19 cellular contexts compared by ENCODE assay signal in the genomic region with DNA sequence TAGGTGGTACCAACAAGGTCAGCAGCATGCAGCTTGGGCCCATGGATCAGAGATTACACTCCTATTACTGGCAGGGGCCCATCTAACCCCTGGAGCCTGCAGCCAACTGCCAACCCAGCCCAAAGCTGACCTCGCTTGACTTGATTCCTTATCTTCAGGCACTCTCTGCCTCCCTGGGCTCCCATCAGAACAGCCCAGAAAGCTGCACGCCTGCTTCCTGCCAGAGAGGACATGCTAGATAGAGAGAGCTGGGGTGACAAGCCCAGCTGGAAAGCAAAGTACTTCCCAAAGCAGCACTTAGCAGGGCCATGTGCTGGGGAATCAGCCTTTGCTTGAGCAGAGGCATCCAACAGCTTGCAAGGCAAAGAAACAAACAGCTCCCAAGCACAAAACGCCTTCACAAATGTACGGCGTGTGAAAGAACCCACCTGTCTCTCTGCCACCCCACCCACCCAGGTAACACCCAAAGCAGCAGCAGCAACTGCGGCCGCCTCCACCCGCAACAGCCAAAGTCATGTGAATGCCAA.
DNase-seq lines count a peak whose midpoint lies in the region; ATAC-seq, FAIRE-seq and TF ChIP-seq lines count a peak whose summit lies in the region.
"Had no signal": no experiment of that assay in that cellular context is flagged by ENCODE, and none has a peak within 500 bp of the region (broad histone marks: within the 10 kb centered on the region; RNA-seq: fewer than 3 reads in every experiment).

No MANE protein-coding gene starts in this region.

- H3K4me1 ChIP-seq in right atrium auricular region (peaks cover 0 to 8% of the 10 kb centered on the region in 2 donors), GM12878 (ENCODE audit: control insufficient read depth, insufficient read depth, low read length) (no peaks in the 10 kb centered on the region), hepatocyte (ENCODE audit: insufficient read depth) (no peaks in the 10 kb centered on the region)
- H3K4me1 ChIP-seq: Caco-2, foreskin keratinocyte, upper lobe of left lung had no signal

- H3K9me3 ChIP-seq in right atrium auricular region (no peaks in the 10 kb centered on the region), GM12878 (replicated peaks; ENCODE audit: control insufficient read depth, insufficient read depth, low read length) (no peaks in the 10 kb centered on the region), hepatocyte (ENCODE audit: low read depth) (no peaks in the 10 kb centered on the region)
- H3K9me3 ChIP-seq: Caco-2, upper lobe of left lung had no signal

- H2AFZ ChIP-seq in GM12878 (ENCODE audit: control insufficient read depth, low read depth, low read length) (no peak overlapping the region), hepatocyte (no peak overlapping the region)

- H3K27ac ChIP-seq in right atrium auricular region = no peak overlapping the region
- no peak overlapping the region for H3K27ac ChIP-seq in GM12878 (ENCODE audit: control insufficient read depth, insufficient read depth)
- H3K27ac ChIP-seq in hepatocyte = no peak overlapping the region
- H3K27ac ChIP-seq: foreskin keratinocyte, upper lobe of left lung had no signal

- H3K4me3 ChIP-seq in right atrium auricular region = no peak overlapping the region
- H3K4me3 ChIP-seq in GM12878 = no peak overlapping the region
- H3K4me3 ChIP-seq in hepatocyte = no peak overlapping the region
- H3K4me3 ChIP-seq: upper lobe of left lung had no signal

- no peak for TF ChIP-seq POLR2A in GM12878 (IDR thresholded peaks at IDR 0.05; ENCODE audit: low read depth, low read length)

- 55% methylated on average over 8 of the region's 8 CpGs for WGBS in GM12878 (ENCODE audit: insufficient coverage, insufficient replicate concordance, low lambda C conversion rate, missing lambda C conversion rate)
- 77% methylated on average over 8 of the region's 8 CpGs for WGBS in hepatocyte (ENCODE audit: low lambda C conversion rate, missing lambda C conversion rate)

- no peak overlapping the region for H3K9ac ChIP-seq in GM12878 (ENCODE audit: control insufficient read depth, insufficient read depth, low read length)

- DNase-seq in Right ventricle myocardium superior (peak; percentile 73), right atrium auricular region (ENCODE audit: low spot score) (no peak), GM12878 (ENCODE audit: low read depth, low spot score) (no peak), left lobe of liver (ENCODE audit: low spot score) (no peak), NCI-H446 (lab: John Stamatoyannopoulos, UW) (no peak), hepatocyte (ENCODE audit: low spot score) (no peak), superior temporal gyrus (ENCODE audit: extremely low spot score) (no peak)
- DNase-seq: activated B cell treated with CpG ODN at 0.5 μM for 24 hours; activated CD4-positive, alpha-beta T cell treated with anti-CD3 and anti-CD28 coated beads, Interleukin-2, amount 50 U/mL, for 48 hours; amniotic stem cell; Caco-2; foreskin keratinocyte; naive thymus-derived CD4-positive, alpha-beta T cell; NCI-H1436; NCI-H526; stimulated activated naive CD8-positive, alpha-beta T cell treated with anti-CD3 and anti-CD28 coated beads, Interleukin-15, Interleukin-2, amounts not matched to agents 100 U/mL and 50 U/mL, for 24 hours; T-helper 1 cell; upper lobe of left lung had no signal

- intact Hi-C loops in Right ventricle myocardium superior (cut with DNase I) (no loop called here), GM12878 (cut with micrococcal nuclease; ENCODE audit: unreplicated experiment) (no loop called here)

- no peaks in the 10 kb centered on the region for H3K9me2 ChIP-seq in hepatocyte (replicated peaks; ENCODE audit: insufficient read depth)

- in situ Hi-C loops in GM12878 (cut with MboI) = no loop called here

- H3K36me3 ChIP-seq in right atrium auricular region (no peaks in the 10 kb centered on the region), GM12878 (ENCODE audit: control insufficient read depth in 2 of 2, insufficient read depth in 2 of 2, low read length in 1 of 2) (no peaks in the 10 kb centered on the region), hepatocyte (replicated peaks; ENCODE audit: insufficient read depth, low read depth) (no peaks in the 10 kb centered on the region)
- H3K36me3 ChIP-seq: upper lobe of left lung had no signal

- TF ChIP-seq EP300 in GM12878 (IDR thresholded peaks at IDR 0.05; ENCODE audit: borderline replicate concordance in 1 of 2, control insufficient read depth in 1 of 2, low read depth in 2 of 2, low read length in 2 of 2) = no peak

- H3K79me2 ChIP-seq in GM12878 (ENCODE audit: control insufficient read depth, insufficient read depth, low read length) (no peaks in the 10 kb centered on the region), hepatocyte (no peaks in the 10 kb centered on the region)

- SMC1A ChIA-PET in GM12878 (lab: Charles Lee; ENCODE audit: uncharacterized antibody, unreplicated experiment) = no interaction called here

- RAD21 ChIA-PET in GM12878 (lab: Charles Lee; ENCODE audit: unreplicated experiment) = no interaction called here

- BruUV-seq in GM12878 (replicated peaks; lab: Mats Ljungman, UMichigan) = no TSS peak

- POLR2A ChIA-PET in GM12878 (lab: Charles Lee) = interaction anchor here (0.5 kb wide), 1 partner anchor 53 kb away, joined by 3 read pairs; no protein-coding TSS in a partner anchor

- ATAC-seq in Right ventricle myocardium superior (ENCODE audit: poor library complexity) (peak; percentile 98), GM12878 (no peak), left lobe of liver (peak; percentile 69), GM21723 (IDR thresholded peaks at IDR 0.05; ENCODE audit: unreplicated experiment) (no peak)
- ATAC-seq: foreskin keratinocyte; naive thymus-derived CD4-positive, alpha-beta T cell; stimulated activated naive CD8-positive, alpha-beta T cell treated with anti-CD3 and anti-CD28 coated beads, Interleukin-15, Interleukin-2, amounts not matched to agents 100 U/mL and 50 U/mL, for 24 hours had no signal

- H4K20me1 ChIP-seq in GM12878 (ENCODE audit: control insufficient read depth, insufficient read depth) (no peaks in the 10 kb centered on the region), hepatocyte (ENCODE audit: insufficient read depth, poor library complexity, severe bottlenecking) (no peaks in the 10 kb centered on the region)

- CTCF ChIA-PET in GM12878 (lab: Yijun Ruan, JAX) = interaction anchor here (0.8 kb wide), 1 partner anchor 13 kb away, joined by 3 read pairs; no protein-coding TSS in a partner anchor

- peak; percentile 18 for FAIRE-seq in GM12878 (lab: Jason Lieb, UNC)

- TF ChIP-seq CTCF in right atrium auricular region (IDR thresholded peaks at IDR 0.05) = no peak
- no peak for TF ChIP-seq CTCF in GM12878 (IDR thresholded peaks at IDR 0.05 in 2 of 3, conservative IDR thresholded peaks at IDR 0.05 in 1 of 3; ENCODE audit: control insufficient read depth in 2 of 3, extremely low read depth in 1 of 3, insufficient read depth in 1 of 3, low read depth in 3 of 3, low read length in 3 of 3)
- no peak for TF ChIP-seq CTCF in hepatocyte (IDR thresholded peaks at IDR 0.05; ENCODE audit: poor library complexity)

- no peak overlapping the region for H3K4me2 ChIP-seq in GM12878 (ENCODE audit: control insufficient read depth, insufficient read depth)
- H3K4me2 ChIP-seq in hepatocyte = no peak overlapping the region

- no peak for TF ChIP-seq RAD21 in GM12878 (IDR thresholded peaks at IDR 0.05; ENCODE audit: insufficient read depth, low read depth, low read length)

- no peaks in the 10 kb centered on the region for H3K27me3 ChIP-seq in right atrium auricular region
- no peaks in the 10 kb centered on the region for H3K27me3 ChIP-seq in GM12878 (replicated peaks in 1 of 2; ENCODE audit: control insufficient read depth in 2 of 2, insufficient read depth in 2 of 2, low read length in 1 of 2)
- H3K27me3 ChIP-seq in hepatocyte = no peaks in the 10 kb centered on the region
- H3K27me3 ChIP-seq: foreskin keratinocyte, upper lobe of left lung had no signal

TF ChIP-seq in GM12878, 131 proteins besides CTCF, POLR2A, EP300 and RAD21 (continues in another document):
- TF ChIP-seq STAT1 (conservative IDR thresholded peaks at IDR 0.05) = no peak
- TF ChIP-seq POLR2AphosphoS5 (IDR thresholded peaks at IDR 0.05; ENCODE audit: low read length) = no peak
- TF ChIP-seq CEBPB (IDR thresholded peaks at IDR 0.05; ENCODE audit: borderline replicate concordance in 1 of 2, low read depth in 2 of 2, low read length in 2 of 2) = no peak
- TF ChIP-seq SUZ12 (IDR thresholded peaks at IDR 0.05; ENCODE audit: unreplicated experiment) = no peak
- TF ChIP-seq RUNX3 (IDR thresholded peaks at IDR 0.05; ENCODE audit: low read length) = no peak
- TF ChIP-seq, protein P1, sequence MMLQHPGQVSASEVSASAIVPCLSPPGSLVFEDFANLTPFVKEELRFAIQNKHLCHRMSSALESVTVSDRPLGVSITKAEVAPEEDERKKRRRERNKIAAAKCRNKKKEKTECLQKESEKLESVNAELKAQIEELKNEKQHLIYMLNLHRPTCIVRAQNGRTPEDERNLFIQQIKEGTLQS (IDR thresholded peaks at IDR 0.05; ENCODE audit: borderline replicate concordance, extremely low read depth, low read depth, low read length) = no peak
- no peak for TF ChIP-seq CHD1 (IDR thresholded peaks at IDR 0.05; ENCODE audit: low read depth, low read length)
- TF ChIP-seq, protein P2, sequence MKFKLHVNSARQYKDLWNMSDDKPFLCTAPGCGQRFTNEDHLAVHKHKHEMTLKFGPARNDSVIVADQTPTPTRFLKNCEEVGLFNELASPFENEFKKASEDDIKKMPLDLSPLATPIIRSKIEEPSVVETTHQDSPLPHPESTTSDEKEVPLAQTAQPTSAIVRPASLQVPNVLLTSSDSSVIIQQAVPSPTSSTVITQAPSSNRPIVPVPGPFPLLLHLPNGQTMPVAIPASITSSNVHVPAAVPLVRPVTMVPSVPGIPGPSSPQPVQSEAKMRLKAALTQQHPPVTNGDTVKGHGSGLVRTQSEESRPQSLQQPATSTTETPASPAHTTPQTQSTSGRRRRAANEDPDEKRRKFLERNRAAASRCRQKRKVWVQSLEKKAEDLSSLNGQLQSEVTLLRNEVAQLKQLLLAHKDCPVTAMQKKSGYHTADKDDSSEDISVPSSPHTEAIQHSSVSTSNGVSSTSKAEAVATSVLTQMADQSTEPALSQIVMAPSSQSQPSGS (IDR thresholded peaks at IDR 0.05; ENCODE audit: low read length) = no peak
- TF ChIP-seq ZBED1 (IDR thresholded peaks at IDR 0.05; ENCODE audit: borderline replicate concordance) = no peak
- TF ChIP-seq TCF7 (IDR thresholded peaks at IDR 0.05; ENCODE audit: borderline replicate concordance) = no peak
- TF ChIP-seq GABPA (IDR thresholded peaks at IDR 0.05; ENCODE audit: low read depth) = no peak
- TF ChIP-seq, protein P3, sequence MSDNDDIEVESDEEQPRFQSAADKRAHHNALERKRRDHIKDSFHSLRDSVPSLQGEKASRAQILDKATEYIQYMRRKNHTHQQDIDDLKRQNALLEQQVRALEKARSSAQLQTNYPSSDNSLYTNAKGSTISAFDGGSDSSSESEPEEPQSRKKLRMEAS (IDR thresholded peaks at IDR 0.05; ENCODE audit: low read depth, low read length) = no peak

Comparison
In these comparisons a context has a peak if more than half of its experiments do, and no peak if none do; other contexts are left out.
1. ATAC-seq: peak in Right ventricle myocardium superior (single experiment) and left lobe of liver (single experiment); none in GM12878 (single experiment) and GM21723 (single experiment).